18 cellular contexts compared by ENCODE assay signal in genomic region chr1:53381790-53382401, GRCh38. TPM values are rescaled to one million over a fixed set of nuclear protein-coding genes. Genes with fewer than 3 reads are reported as not detected.
A peak's percentile ranks its signal among the peaks of the same experiment; 100 is the strongest.
DNase-seq lines count a peak whose midpoint lies in the region; ATAC-seq, FAIRE-seq and TF ChIP-seq lines count a peak whose summit lies in the region.
"Had no signal": no experiment of that assay in that cellular context is flagged by ENCODE, and none has a peak within 500 bp of the region (broad histone marks: within the 10 kb centered on the region; RNA-seq: fewer than 3 reads in every experiment).

No MANE protein-coding gene starts in this region.

- H3K4me3 Mint-ChIP-seq in activated naive CD8-positive, alpha-beta T cell treated with anti-CD3 and anti-CD28 coated beads for 36 hours: no peak overlapping the region
- H3K4me3 Mint-ChIP-seq: activated CD4-positive, alpha-beta memory T cell treated with anti-CD3 and anti-CD28 coated beads, Interleukin-2, amount 10 ng/mL, durations not matched to agents 7 days and 5 days; stimulated activated naive B cell treated with anti-CD40 and anti-IgM and Interleukin-4, amounts not matched to agents 10 μg/mL and 1 μg/mL and 100 μg/mL, for 72 hours had no signal

- H3K4me3 ChIP-seq in Panc1 (ENCODE audit: low read depth in 2 of 2, low read length in 2 of 2) (no peak overlapping the region), endothelial cell of umbilical vein (replicated peaks in 1 of 3; ENCODE audit: insufficient read depth in 1 of 3, low read depth in 1 of 3, low read length in 3 of 3) (no peak overlapping the region), osteoblast (ENCODE audit: insufficient read depth, low read length) (no peak overlapping the region)
- H3K4me3 ChIP-seq: mucosa of descending colon, prostate gland had no signal

- H3K9me3 ChIP-seq in Panc1 (ENCODE audit: control insufficient read depth, insufficient read depth, low read depth, low read length): no peaks in the 10 kb centered on the region
- H3K9me3 ChIP-seq in endothelial cell of umbilical vein (replicated peaks; ENCODE audit: control insufficient read depth, insufficient read depth, low read length): no peaks in the 10 kb centered on the region
- H3K9me3 ChIP-seq in osteoblast (ENCODE audit: low read depth, low read length): no peaks in the 10 kb centered on the region
- H3K9me3 ChIP-seq: mucosa of descending colon, prostate gland had no signal

- H3K36me3 ChIP-seq in Panc1 (ENCODE audit: control insufficient read depth, insufficient read depth, low read length): no peaks in the 10 kb centered on the region
- H3K36me3 ChIP-seq in endothelial cell of umbilical vein (ENCODE audit: control insufficient read depth in 2 of 2, extremely low read depth in 1 of 2, insufficient read depth in 2 of 2, low read length in 2 of 2): no peaks in the 10 kb centered on the region
- no peaks in the 10 kb centered on the region for H3K36me3 ChIP-seq in osteoblast (ENCODE audit: insufficient read depth, low read length)
- H3K36me3 ChIP-seq: prostate gland had no signal

- intact Hi-C loops in Panc1 (cut with micrococcal nuclease; ENCODE audit: unreplicated experiment): no loop called here
- intact Hi-C loops in endothelial cell of umbilical vein (cut with micrococcal nuclease): no loop called here
- intact Hi-C loops in cardiac septum (cut with DNase I): no loop called here

- BruUV-seq in Panc1 (replicated peaks; lab: Mats Ljungman, UMichigan): no TSS peak
- BruUV-seq in endothelial cell of umbilical vein (replicated peaks; lab: Mats Ljungman, UMichigan): no TSS peak

- no peak overlapping the region for H3K9ac ChIP-seq in endothelial cell of umbilical vein (replicated peaks; ENCODE audit: extremely low read depth, insufficient read depth, low read length)

- FAIRE-seq in endothelial cell of umbilical vein (lab: Jason Lieb, UNC) (peak; percentile 74), GM12892 (lab: Jason Lieb, UNC) (no peak)
- FAIRE-seq: endometrium had no signal

- H3K27me3 ChIP-seq in Panc1 (ENCODE audit: control insufficient read depth, insufficient read depth, low read length): no peaks in the 10 kb centered on the region
- peaks cover 5 to 12% of the 10 kb centered on the region in 2 experiments for H3K27me3 ChIP-seq in endothelial cell of umbilical vein (ENCODE audit: control insufficient read depth in 2 of 2, insufficient read depth in 2 of 2, low read length in 2 of 2)
- H3K27me3 ChIP-seq in osteoblast (ENCODE audit: insufficient read depth, low read length): peaks cover 13% of the 10 kb centered on the region

- TF ChIP-seq POLR2A in endothelial cell of umbilical vein (IDR thresholded peaks at IDR 0.05; ENCODE audit: low read depth, low read length) (no peak), GM12892 (IDR thresholded peaks at IDR 0.05; ENCODE audit: low read depth, low read length) (no peak)

- TF ChIP-seq CTCF in Panc1 (IDR thresholded peaks at IDR 0.05) (no peak), endothelial cell of umbilical vein (IDR thresholded peaks at IDR 0.05; ENCODE audit: extremely low read depth in 1 of 2, insufficient read depth in 1 of 2, low read depth in 1 of 2, low read length in 2 of 2) (no peak), osteoblast (IDR thresholded peaks at IDR 0.05; ENCODE audit: extremely low read depth, low read depth, low read length) (no peak)

- no peak overlapping the region for H3K27ac Mint-ChIP-seq in activated naive CD8-positive, alpha-beta T cell treated with anti-CD3 and anti-CD28 coated beads for 36 hours
- H3K27ac Mint-ChIP-seq: activated CD4-positive, alpha-beta memory T cell treated with anti-CD3 and anti-CD28 coated beads, Interleukin-2, amount 10 ng/mL, durations not matched to agents 7 days and 5 days; stimulated activated naive B cell treated with anti-CD40 and anti-IgM and Interleukin-4, amounts not matched to agents 10 μg/mL and 1 μg/mL and 100 μg/mL, for 72 hours had no signal

- dilution Hi-C loops in endothelial cell of umbilical vein (cut with MboI; ENCODE audit: extremely low pct_ligation_motif_present, low sequenced_read_pairs): no loop called here

- POLR2A ChIA-PET in Panc1 (lab: Charles Lee) (no interaction called here), endothelial cell of umbilical vein (lab: Charles Lee) (no interaction called here)

- CTCF ChIA-PET in Panc1 (lab: Charles Lee) (interaction anchor here (0.7 kb wide), 1 partner anchor 82 kb away, joined by 3 read pairs; no protein-coding TSS in a partner anchor), endothelial cell of umbilical vein (lab: Charles Lee) (interaction anchor here (1.5 to 1.8 kb wide), 3 partner anchors 11 to 103 kb away, joined by 5 to 10 read pairs (median 9); no protein-coding TSS in a partner anchor)

- H4K20me1 ChIP-seq in endothelial cell of umbilical vein (replicated peaks; ENCODE audit: control insufficient read depth, extremely low read depth, insufficient read depth, low read length) (no peaks in the 10 kb centered on the region), osteoblast (ENCODE audit: insufficient read depth, low read length) (no peaks in the 10 kb centered on the region)

- H3K9me1 ChIP-seq in endothelial cell of umbilical vein (replicated peaks; ENCODE audit: control insufficient read depth, extremely low read depth, insufficient read depth, low read length): no peaks in the 10 kb centered on the region

- no peaks in the 10 kb centered on the region for H3K36me3 Mint-ChIP-seq in activated naive CD8-positive, alpha-beta T cell treated with anti-CD3 and anti-CD28 coated beads for 36 hours

- no peaks in the 10 kb centered on the region for H3K9me3 Mint-ChIP-seq in activated naive CD8-positive, alpha-beta T cell treated with anti-CD3 and anti-CD28 coated beads for 36 hours
- H3K9me3 Mint-ChIP-seq: activated CD4-positive, alpha-beta memory T cell treated with anti-CD3 and anti-CD28 coated beads, Interleukin-2, amount 10 ng/mL, durations not matched to agents 7 days and 5 days had no signal

- H3K4me1 ChIP-seq in Panc1 (ENCODE audit: control insufficient read depth, insufficient read depth, low read length) (no peaks in the 10 kb centered on the region; the same call in 1 of the 2 replicates), endothelial cell of umbilical vein (ENCODE audit: control insufficient read depth, extremely low read depth, insufficient read depth, low read length) (no peaks in the 10 kb centered on the region), osteoblast (ENCODE audit: insufficient read depth, low read length) (peaks cover 3% of the 10 kb centered on the region)
- H3K4me1 ChIP-seq: prostate gland had no signal

- H3K27ac ChIP-seq in Panc1 (ENCODE audit: low read length): no peak overlapping the region
- H3K27ac ChIP-seq in endothelial cell of umbilical vein (ENCODE audit: insufficient read depth, low read depth, low read length): no peak overlapping the region
- H3K27ac ChIP-seq in osteoblast (ENCODE audit: low read depth, low read length): no peak overlapping the region
- H3K27ac ChIP-seq: prostate gland had no signal

- H3K27me3 Mint-ChIP-seq in activated naive CD8-positive, alpha-beta T cell treated with anti-CD3 and anti-CD28 coated beads for 36 hours: no peaks in the 10 kb centered on the region

- in situ Hi-C loops in Panc1 (cut with HindIII; ENCODE audit: low pct_unique_long_range_greater_than_20kb, low sequenced_read_pairs): no loop called here

- ATAC-seq in Panc1: peak; percentile 85
- ATAC-seq: mucosa of descending colon; stimulated activated naive B cell treated with anti-CD40 and anti-IgM and Interleukin-4, amounts not matched to agents 10 μg/mL and 1 μg/mL and 100 μg/mL, for 72 hours had no signal

- peak overlapping the region; percentile 27 for H3K4me2 ChIP-seq in endothelial cell of umbilical vein (ENCODE audit: insufficient read depth, low read length)
- peak overlapping the region; percentile 24 for H3K4me2 ChIP-seq in osteoblast (ENCODE audit: insufficient read depth, low read length)

- peak overlapping the region; percentile 30 for H2AFZ ChIP-seq in endothelial cell of umbilical vein (ENCODE audit: low read depth, low read length)
- no peak overlapping the region for H2AFZ ChIP-seq in osteoblast (ENCODE audit: low read length)

- no peaks in the 10 kb centered on the region for H3K79me2 ChIP-seq in endothelial cell of umbilical vein (ENCODE audit: control insufficient read depth, insufficient read depth, low read length)
- no peaks in the 10 kb centered on the region for H3K79me2 ChIP-seq in osteoblast (ENCODE audit: insufficient read depth, low read length)

- H3K4me1 Mint-ChIP-seq in activated naive CD8-positive, alpha-beta T cell treated with anti-CD3 and anti-CD28 coated beads for 36 hours: no peaks in the 10 kb centered on the region
- H3K4me1 Mint-ChIP-seq: activated CD4-positive, alpha-beta memory T cell treated with anti-CD3 and anti-CD28 coated beads, Interleukin-2, amount 10 ng/mL, durations not matched to agents 7 days and 5 days had no signal

- peak; percentile 88 for DNase-seq in ELR (ENCODE audit: low read depth)
- peak; percentile 83 for DNase-seq in Panc1 (ENCODE audit: low read depth, low spot score)
- DNase-seq in endothelial cell of umbilical vein (ENCODE audit: low read depth, low spot score): peak; percentile 7
- DNase-seq in osteoblast (ENCODE audit: insufficient read length, low spot score, missing footprints): peak; percentile 90
- DNase-seq in activated naive CD8-positive, alpha-beta T cell treated with anti-CD3 and anti-CD28 coated beads for 36 hours: no peak
- no peak for DNase-seq in GM12892 (ENCODE audit: insufficient read length)
- no peak for DNase-seq in cardiac septum (ENCODE audit: low spot score)
- DNase-seq in activated CD4-positive, alpha-beta T cell treated with anti-CD3 and anti-CD28 coated beads for 4 hours: no peak
- DNase-seq: activated CD4-positive, alpha-beta memory T cell treated with anti-CD3 and anti-CD28 coated beads, Interleukin-2, amount 10 ng/mL, durations not matched to agents 7 days and 5 days; activated effector memory CD4-positive, alpha-beta T cell treated with Interleukin-2 at 50 U/mL for 16 hours; NCI-H1436; NCI-H526 treated with DMSO at 0.1 percent for 48 hours; stimulated activated CD4-positive, alpha-beta T cell treated with anti-CD3 and anti-CD28 coated beads, Interleukin-2, amount 100 ng/mL, for 48 hours; stimulated activated naive B cell treated with anti-CD40 and anti-IgM and Interleukin-4, amounts not matched to agents 10 μg/mL and 1 μg/mL and 100 μg/mL, for 72 hours; T-helper 9 cell had no signal

RNA-seq across cellular contexts. Expression of gene LRP8, which starts 54.0 kb away (rescaled TPM):
- 28.6 TPM for total RNA-seq in Panc1 (2021; ENCODE audit: unreplicated experiment)
- 24.2 TPM for polyA plus RNA-seq in Panc1 (2012; ENCODE audit: insufficient read length)
- total RNA-seq in endothelial cell of umbilical vein: 57.1 and 62.2 TPM in 2 replicates
- polyA plus RNA-seq in endothelial cell of umbilical vein: 32.7 and 40.9 TPM in 2 replicates
- 29.8 and 30.0 TPM in 2 replicates for polyA plus RNA-seq in endothelial cell of umbilical vein (2011; cell fraction: cytosol; rRNA removed)
- 124 and 145 TPM in 2 replicates for polyA plus RNA-seq in endothelial cell of umbilical vein (2011; cell fraction: nucleus; rRNA removed)
- 26.6 and 30.5 TPM in 2 replicates for polyA plus RNA-seq in endothelial cell of umbilical vein (2012)
- polyA minus RNA-seq in endothelial cell of umbilical vein: 81.5 and 89.4 TPM in 2 replicates
- polyA minus RNA-seq in endothelial cell of umbilical vein (2011; cell fraction: cytosol; rRNA and poly(A)+ RNA removed): 59.2 TPM
- polyA minus RNA-seq in endothelial cell of umbilical vein (2011; cell fraction: nucleus; rRNA and poly(A)+ RNA removed): 51.7 and 72.7 TPM in 2 replicates
- 8.3 and 11.2 TPM in 2 replicates for total RNA-seq in osteoblast
- 10 to 100 TPM; 42.3 to 47.7 TPM for total RNA-seq in activated naive CD8-positive, alpha-beta T cell treated with anti-CD3 and anti-CD28 coated beads for 36 hours
- 16.3 TPM for polyA plus RNA-seq in GM12892 (2012; ENCODE audit: missing spikeins)
- 2.3 TPM for total RNA-seq in cardiac septum

Comparison
In these comparisons a context has a peak if more than half of its experiments do, and no peak if none do; other contexts are left out.
1. DNase-seq: peak in ELR (single experiment), Panc1 (single experiment), endothelial cell of umbilical vein (single experiment) and osteoblast (single experiment); none in activated naive CD8-positive, alpha-beta T cell treated with anti-CD3 and anti-CD28 coated beads for 36 hours (single experiment), GM12892 (single experiment), cardiac septum (single experiment) and activated CD4-positive, alpha-beta T cell treated with anti-CD3 and anti-CD28 coated beads for 4 hours (0 of 2).